11 cellular contexts compared by ENCODE assay signal in the genomic region with DNA sequence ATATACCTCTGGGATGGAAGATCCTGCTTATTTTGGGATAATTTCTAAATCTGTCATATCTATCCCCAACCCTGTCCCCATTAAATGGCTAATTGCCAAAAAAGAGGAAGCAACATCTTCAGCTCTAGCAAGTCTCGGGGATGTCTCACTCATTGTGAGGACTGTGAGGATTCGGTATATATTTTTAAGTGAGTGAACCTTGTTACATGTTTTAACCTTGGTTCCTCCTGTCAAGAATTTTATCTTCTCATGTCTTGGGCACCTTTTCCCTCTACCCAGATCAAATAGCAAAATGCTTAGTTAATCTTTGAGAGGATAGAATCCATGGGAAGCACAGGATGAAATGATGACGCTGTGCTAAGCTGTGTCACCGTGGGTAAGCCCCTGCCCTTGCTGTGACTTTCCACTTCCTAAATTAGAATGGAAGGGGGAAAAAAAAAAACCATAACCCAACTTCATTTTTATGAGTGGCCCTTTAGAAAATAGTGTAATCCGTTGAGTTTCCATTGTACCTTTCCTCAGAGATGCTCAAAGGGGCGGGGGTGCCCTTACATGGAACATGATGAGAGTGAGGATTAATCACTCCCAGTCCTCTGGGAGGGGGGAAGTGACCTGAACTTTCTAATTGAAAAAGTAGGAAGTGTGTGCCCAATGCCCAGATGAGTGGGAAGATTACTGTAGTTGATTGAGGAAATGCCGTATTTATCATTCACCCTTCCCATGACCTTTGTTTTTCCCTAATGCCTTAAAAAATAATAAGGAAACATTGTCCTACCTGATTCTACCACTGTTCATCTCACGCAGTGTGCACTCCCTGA. TPM values are rescaled to one million over a fixed set of nuclear protein-coding genes. Genes with fewer than 3 reads are reported as not detected.
DNase-seq lines count a peak whose midpoint lies in the region; ATAC-seq and TF ChIP-seq lines count a peak whose summit lies in the region.
"Had no signal": no experiment of that assay in that cellular context is flagged by ENCODE, and none has a peak within 500 bp of the region (broad histone marks: within the 10 kb centered on the region; RNA-seq: fewer than 3 reads in every experiment).

No MANE protein-coding gene starts in this region.

- peaks cover 95% of the 10 kb centered on the region for H4K20me1 ChIP-seq in OCI-LY3 (ENCODE audit: insufficient read depth, low read length)

- H3K4me2 ChIP-seq in OCI-LY3 (ENCODE audit: low read length) = peak overlapping the region; percentile 93
- H3K4me2 ChIP-seq: BLaER1 had no signal

- peak overlapping the region; percentile 13; the same call in 1 of the 2 replicates for H3K9ac ChIP-seq in OCI-LY3 (ENCODE audit: low read length)
- H3K9ac ChIP-seq: BLaER1 had no signal

- TF ChIP-seq CTCF in heart right ventricle (IDR thresholded peaks at IDR 0.05) (no peak), OCI-LY3 (IDR thresholded peaks at IDR 0.05; ENCODE audit: low read depth, low read length) (no peak), tibial artery (IDR thresholded peaks at IDR 0.05) (no peak)

- 36 to 43% methylated on average over 8 of the region's 8 CpGs for WGBS in heart right ventricle, 2 donors
- 56% methylated on average over 8 of the region's 8 CpGs for WGBS in right cardiac atrium

- H3K79me2 ChIP-seq in OCI-LY3 (ENCODE audit: low read length) = peaks cover 85% of the 10 kb centered on the region

- H3K36me3 ChIP-seq in heart right ventricle (peaks cover 0 to 20% (median 15%) of the 10 kb centered on the region in 9 donors), OCI-LY3 (replicated peaks; ENCODE audit: low read depth, low read length) (peaks cover 36% of the 10 kb centered on the region), tibial artery (peaks cover 10 to 15% (median 13%) of the 10 kb centered on the region in 3 donors)

- peak overlapping the region in 9 of 10 donors; percentile 30 to 98 (median 97) for H3K27ac ChIP-seq in heart right ventricle
- H3K27ac ChIP-seq in OCI-LY3 (ENCODE audit: low read length) = peak overlapping the region; percentile 41; the same call in 1 of the 2 replicates
- H3K27ac ChIP-seq in right cardiac atrium (ENCODE audit: low read length) = peak overlapping the region; percentile 56
- H3K27ac ChIP-seq in tibial artery = peak overlapping the region; percentile 34 to 98
- H3K27ac ChIP-seq: BLaER1 had no signal

- H3K4me1 ChIP-seq in heart right ventricle (peaks cover 30 to 90% (median 81%) of the 10 kb centered on the region in 9 donors), OCI-LY3 (ENCODE audit: low read length) (peaks cover 64% of the 10 kb centered on the region), right cardiac atrium (ENCODE audit: control insufficient read depth, insufficient read depth, low read length) (peaks cover 24% of the 10 kb centered on the region), tibial artery (peaks cover 5 to 84% (median 56%) of the 10 kb centered on the region in 4 donors)

- H2AFZ ChIP-seq in OCI-LY3 (ENCODE audit: low read depth, low read length) = no peak overlapping the region

- H3K4me3 ChIP-seq in heart right ventricle (no peak overlapping the region), OCI-LY3 (ENCODE audit: low read length) (peak overlapping the region; percentile 45), right cardiac atrium (ENCODE audit: low read length) (no peak overlapping the region), tibial artery (no peak overlapping the region)
- H3K4me3 ChIP-seq: BLaER1 had no signal

- H3K27me3 ChIP-seq in heart right ventricle (no peaks in the 10 kb centered on the region), OCI-LY3 (ENCODE audit: low read depth, low read length) (no peaks in the 10 kb centered on the region), right cardiac atrium (ENCODE audit: control insufficient read depth, insufficient read depth) (no peaks in the 10 kb centered on the region), tibial artery (no peaks in the 10 kb centered on the region)
- H3K27me3 ChIP-seq: BLaER1 had no signal

- intact Hi-C loops in heart right ventricle (cut with DNase I) = loop anchor here in 3 of 10 donors (5.0 to 10.0 kb wide), 3 partner anchors 37 to 226 kb away; no protein-coding TSS in a partner anchor
- intact Hi-C loops in cardiac septum (cut with DNase I) = no loop called here
- intact Hi-C loops in right cardiac atrium (cut with DNase I) = no loop called here
- intact Hi-C loops in tibial artery (cut with DNase I; ENCODE audit: low total_unique reads) = no loop called here

- no peak for DNase-seq in heart right ventricle
- DNase-seq in cardiac septum (ENCODE audit: low spot score) = no peak
- no peak for DNase-seq in right cardiac atrium
- DNase-seq in tibial artery = no peak
- DNase-seq in stimulated activated CD4-positive, alpha-beta T cell treated with anti-CD3 and anti-CD28 coated beads, Interleukin-4, amount 100 ng/mL, for 4 hours = no peak
- no peak for DNase-seq in T-helper 9 cell
- no peak for DNase-seq in NCI-H345 (lab: John Stamatoyannopoulos, UW)
- DNase-seq: NCI-H1105, NCI-H69 had no signal

- H3K9me3 ChIP-seq in heart right ventricle (no peaks in the 10 kb centered on the region), OCI-LY3 (ENCODE audit: insufficient read depth, low read length) (no peaks in the 10 kb centered on the region), right cardiac atrium (ENCODE audit: control insufficient read depth, low read length) (no peaks in the 10 kb centered on the region), tibial artery (no peaks in the 10 kb centered on the region)
- H3K9me3 ChIP-seq: BLaER1 had no signal

- ATAC-seq in heart right ventricle (peak in 2 of 8 donors; percentile 5 to 14), right cardiac atrium (no peak)

RNA-seq across cellular contexts. Expression of gene ATP1A1, which starts 7.7 kb away (rescaled TPM):
- total RNA-seq in heart right ventricle = 100 to 1,000 TPM; 153 to 403 (median 203) TPM
- 100 to 1,000 TPM in 1 of 2 donors, 10 to 100 TPM in 1; 73.6 to 624 TPM for polyA plus RNA-seq in heart right ventricle
- 192 TPM for total RNA-seq in cardiac septum
- total RNA-seq in right cardiac atrium = 100 to 1,000 TPM; 166 to 326 (median 226) TPM
- polyA plus RNA-seq in right cardiac atrium = 155 TPM

Comparison
In these comparisons a context has a peak if more than half of its experiments do, and no peak if none do; other contexts are left out.
1. H3K27ac ChIP-seq: peak in every context shown above with its lines; median percentile 97 in heart right ventricle; 66 in tibial artery; 56 in right cardiac atrium; 41 in OCI-LY3.